In the genomic region with DNA sequence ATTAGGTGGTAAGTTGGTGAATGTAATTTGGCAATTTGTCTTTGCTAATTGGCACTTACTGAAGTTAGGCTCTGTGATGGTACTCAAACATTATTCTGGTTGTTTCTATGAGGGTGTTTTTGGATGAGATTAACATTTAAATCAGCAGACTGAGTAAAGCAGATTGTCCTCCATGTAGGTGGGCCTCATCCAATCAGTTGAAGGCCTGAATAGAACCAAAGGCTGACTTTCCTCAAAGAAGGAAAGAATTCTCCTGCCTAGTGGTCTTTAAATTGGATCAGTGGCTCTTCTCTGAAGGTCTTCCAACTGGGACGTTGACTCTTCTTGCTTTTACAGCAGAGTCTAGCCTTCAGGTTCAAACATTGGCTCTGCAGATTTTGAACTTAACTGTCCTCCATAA, we compare ENCODE assay signal across 24 cellular contexts.
"Had no signal": no experiment of that assay in that cellular context is flagged by ENCODE, and none has a peak within 500 bp of the region (broad histone marks: within the 10 kb centered on the region; RNA-seq: fewer than 3 reads in every experiment).

No MANE protein-coding gene starts in this region.

- FAIRE-seq: endothelial cell of umbilical vein, frontal cortex, islet of Langerhans, keratinocyte had no signal

- DNase-seq: dermis blood vessel endothelial cell; dorsolateral prefrontal cortex; effector CD4-positive, alpha-beta T cell; effector memory CD4-positive, alpha-beta T cell; foreskin keratinocyte; glutamatergic neuron; head of caudate nucleus; heart right ventricle; hippocampal formation; left cardiac atrium; left lung; left ventricle myocardium superior; lower lobe of right lung; mesenchymal stem cell; mucosa of descending colon; naive B cell; naive thymus-derived CD8-positive, alpha-beta T cell had no signal

- H3K27ac ChIP-seq: coronary artery, dorsolateral prefrontal cortex, esophagus muscularis mucosa, foreskin keratinocyte, gastroesophageal sphincter, heart right ventricle, left lung, lower lobe of right lung had no signal

- H3K4me1 ChIP-seq: esophagus muscularis mucosa, gastroesophageal sphincter, heart right ventricle, left lung, lower lobe of right lung had no signal

- H3K36me3 ChIP-seq: esophagus muscularis mucosa, gastroesophageal sphincter, heart right ventricle, left lung, lower lobe of right lung had no signal

- H3K27me3 ChIP-seq: esophagus muscularis mucosa, foreskin keratinocyte, gastroesophageal sphincter, heart right ventricle, left lung had no signal

- ATAC-seq: foreskin keratinocyte; gastroesophageal sphincter; heart right ventricle; left cardiac atrium; left lung; left ventricle myocardium superior; lower lobe of right lung; mucosa of descending colon; naive thymus-derived CD8-positive, alpha-beta T cell had no signal

- H3K9me3 ChIP-seq: esophagus muscularis mucosa, gastroesophageal sphincter, heart right ventricle, left lung, lower lobe of right lung, mucosa of descending colon had no signal

- H3K4me3 ChIP-seq: coronary artery, dorsolateral prefrontal cortex, esophagus muscularis mucosa, gastroesophageal sphincter, heart right ventricle, left lung, lower lobe of right lung, mucosa of descending colon had no signal
